10 cellular contexts compared by ENCODE assay signal in genomic region chr11:14299921-14300320, GRCh38. TPM values are rescaled to one million over a fixed set of nuclear protein-coding genes. Genes with fewer than 3 reads are reported as not detected.
A peak's percentile ranks its signal among the peaks of the same experiment; 100 is the strongest.
DNase-seq lines count a peak whose midpoint lies in the region; ATAC-seq, FAIRE-seq and TF ChIP-seq lines count a peak whose summit lies in the region.
"Had no signal": no experiment of that assay in that cellular context is flagged by ENCODE, and none has a peak within 500 bp of the region (broad histone marks: within the 10 kb centered on the region; RNA-seq: fewer than 3 reads in every experiment).

No MANE protein-coding gene starts in this region.

- H2BK15ac ChIP-seq in mesenchymal stem cell (ENCODE audit: low read depth, poor library complexity, severe bottlenecking) (no peak overlapping the region), neuronal stem cell (ENCODE audit: low read length) (no peak overlapping the region)

- peaks cover 0 to 2% (median 0%) of the 10 kb centered on the region in 9 donors for H3K36me3 ChIP-seq in heart left ventricle
- no peaks in the 10 kb centered on the region for H3K36me3 ChIP-seq in left ventricle myocardium inferior
- peaks cover 0 to 2% of the 10 kb centered on the region in 2 experiments for H3K36me3 ChIP-seq in mesenchymal stem cell (ENCODE audit: control insufficient read depth in 1 of 2, insufficient read depth in 2 of 2, low read depth in 1 of 2, low read length in 2 of 2)
- H3K36me3 ChIP-seq in neuronal stem cell (replicated peaks in 1 of 2; ENCODE audit: control insufficient read depth in 2 of 2, insufficient read depth in 2 of 2, low read length in 2 of 2) = peaks cover 0 to 3% of the 10 kb centered on the region in 2 donors

- H3K4me1 ChIP-seq in heart left ventricle (peaks cover 0 to 41% (median 15%) of the 10 kb centered on the region in 12 donors), left ventricle myocardium inferior (peaks cover 36% of the 10 kb centered on the region), mesenchymal stem cell (ENCODE audit: control insufficient read depth, insufficient read depth, low read depth, low read length) (peaks cover 6% of the 10 kb centered on the region), neuronal stem cell (ENCODE audit: control insufficient read depth in 2 of 2, insufficient read depth in 1 of 2, low read depth in 1 of 2, low read length in 2 of 2) (peaks cover 0 to 4% of the 10 kb centered on the region in 2 donors)

- H3K9ac ChIP-seq in mesenchymal stem cell (ENCODE audit: low read length) = no peak overlapping the region
- H3K9ac ChIP-seq in neuronal stem cell (ENCODE audit: low read depth, low read length, poor library complexity) = no peak overlapping the region

- no peak for TF ChIP-seq POLR2A in heart left ventricle (IDR thresholded peaks at IDR 0.05)

- H2BK120ac ChIP-seq in mesenchymal stem cell (ENCODE audit: low read depth, low read length) (no peak overlapping the region), neuronal stem cell (ENCODE audit: low read depth, low read length) (no peak overlapping the region)

- H2BK5ac ChIP-seq in mesenchymal stem cell (ENCODE audit: low read depth, low read length, poor library complexity, severe bottlenecking) (no peak overlapping the region), neuronal stem cell (ENCODE audit: low read length) (no peak overlapping the region)

- H3K27ac ChIP-seq in heart left ventricle (no peak overlapping the region), left ventricle myocardium inferior (replicated peaks) (no peak overlapping the region), mesenchymal stem cell (ENCODE audit: low read length, poor library complexity, severe bottlenecking) (peak overlapping the region; percentile 2), neuronal stem cell (replicated peaks; ENCODE audit: low read length) (no peak overlapping the region)
- H3K27ac ChIP-seq: C4-2B, SK-N-MC had no signal

- H2AK5ac ChIP-seq in mesenchymal stem cell (ENCODE audit: low read length, severe bottlenecking) = no peak overlapping the region
- no peak overlapping the region for H2AK5ac ChIP-seq in neuronal stem cell (ENCODE audit: low read depth, low read length)

- H2BK12ac ChIP-seq in mesenchymal stem cell (ENCODE audit: low read length in 2 of 2) (no peak overlapping the region), neuronal stem cell (ENCODE audit: low read length) (no peak overlapping the region)

- H4K91ac ChIP-seq in mesenchymal stem cell (ENCODE audit: low read length) = no peak overlapping the region
- H4K91ac ChIP-seq in neuronal stem cell (ENCODE audit: low read depth, low read length, poor library complexity) = no peak overlapping the region

- no peak overlapping the region for H3K4ac ChIP-seq in mesenchymal stem cell (ENCODE audit: low read depth in 1 of 2, low read length in 2 of 2)
- no peak overlapping the region for H3K4ac ChIP-seq in neuronal stem cell (ENCODE audit: low read length)

- no peaks in the 10 kb centered on the region for H3K9me3 ChIP-seq in heart left ventricle
- H3K9me3 ChIP-seq in left ventricle myocardium inferior (replicated peaks) = no peaks in the 10 kb centered on the region
- H3K9me3 ChIP-seq in mesenchymal stem cell (ENCODE audit: control insufficient read depth, low read length) = no peaks in the 10 kb centered on the region
- H3K9me3 ChIP-seq in neuronal stem cell (replicated peaks in 1 of 2; ENCODE audit: control insufficient read depth in 2 of 2, insufficient read depth in 1 of 2, low read depth in 1 of 2, low read length in 2 of 2) = no peaks in the 10 kb centered on the region

- intact Hi-C loops in heart left ventricle (cut with DNase I) = loop anchor here (1.0 to 10.0 kb wide), 6 partner anchors 55 to 605 kb away; partner anchors contain the start of gene RRAS2 (in 2 of the 10)
- intact Hi-C loops in left ventricle myocardium inferior (cut with micrococcal nuclease) = loop anchor here (5.0 to 10.0 kb wide), 2 partner anchors 55 to 157 kb away; partner anchors contain the start of gene RRAS2

- H3K27me3 ChIP-seq in heart left ventricle (no peaks in the 10 kb centered on the region), left ventricle myocardium inferior (ENCODE audit: low read depth) (no peaks in the 10 kb centered on the region), mesenchymal stem cell (ENCODE audit: control insufficient read depth in 1 of 2, insufficient read depth in 1 of 2, low read length in 2 of 2) (no peaks in the 10 kb centered on the region), neuronal stem cell (ENCODE audit: control insufficient read depth in 3 of 3, insufficient read depth in 3 of 3, low read depth in 1 of 3, low read length in 3 of 3) (no peaks in the 10 kb centered on the region)

- TF ChIP-seq CTCF in heart left ventricle (IDR thresholded peaks at IDR 0.05) (no peak), left ventricle myocardium inferior (IDR thresholded peaks at IDR 0.05; ENCODE audit: borderline replicate concordance) (no peak), choroid plexus epithelial cell (conservative IDR thresholded peaks at IDR 0.05; ENCODE audit: low read depth, low read length) (no peak)

- DNase-seq in heart left ventricle = no peak
- DNase-seq in left ventricle myocardium inferior = no peak
- peak; percentile 47 for DNase-seq in choroid plexus epithelial cell (ENCODE audit: low read depth)
- DNase-seq in mesenchymal stem cell = no peak
- no peak for DNase-seq in neuronal stem cell (ENCODE audit: low spot score)
- no peak for DNase-seq in SKM-1 (lab: John Stamatoyannopoulos, UW; ENCODE audit: unreplicated experiment)
- no peak for DNase-seq in frontal cortex (ENCODE audit: low spot score in 2 of 2)
- DNase-seq: NCI-H226 had no signal

- no peak for FAIRE-seq in frontal cortex (lab: Jason Lieb, UNC)

- H3K18ac ChIP-seq in mesenchymal stem cell (ENCODE audit: low read depth in 1 of 2, low read length in 2 of 2) (no peak overlapping the region), neuronal stem cell (ENCODE audit: low read length) (no peak overlapping the region)

- H2AFZ ChIP-seq in mesenchymal stem cell (ENCODE audit: low read depth, low read length) = no peak overlapping the region
- H2AFZ ChIP-seq in neuronal stem cell (ENCODE audit: low read length) = no peak overlapping the region

- ATAC-seq in heart left ventricle = peak in 3 of 4 donors; percentile 17 to 27 (median 26)

- H3K4me3 ChIP-seq in heart left ventricle (no peak overlapping the region), left ventricle myocardium inferior (no peak overlapping the region), choroid plexus epithelial cell (ENCODE audit: low read depth, low read length) (no peak overlapping the region), mesenchymal stem cell (ENCODE audit: insufficient read depth in 1 of 2, low read depth in 1 of 2, low read length in 2 of 2) (no peak overlapping the region), neuronal stem cell (ENCODE audit: low read length in 2 of 2) (no peak overlapping the region)
- H3K4me3 ChIP-seq: SK-N-MC had no signal

- H3K14ac ChIP-seq in mesenchymal stem cell (ENCODE audit: low read length in 2 of 2) = no peak overlapping the region
- no peak overlapping the region for H3K14ac ChIP-seq in neuronal stem cell (ENCODE audit: low read length)

- H3K79me1 ChIP-seq in mesenchymal stem cell (replicated peaks; ENCODE audit: low read length, poor library complexity, severe bottlenecking) (no peaks in the 10 kb centered on the region), neuronal stem cell (ENCODE audit: low read depth, low read length) (no peaks in the 10 kb centered on the region)

- no peak overlapping the region for H3K4me2 ChIP-seq in mesenchymal stem cell (ENCODE audit: low read length, poor library complexity, severe bottlenecking)
- no peak overlapping the region for H3K4me2 ChIP-seq in neuronal stem cell (ENCODE audit: insufficient read depth, low read length, poor library complexity, severe bottlenecking)

- WGBS in heart left ventricle, 4 donors = 53 to 76% (median 63%) methylated on average over 1 of the region's 1 CpG
- 71% methylated on average over 1 of the region's 1 CpG for WGBS in mesenchymal stem cell
- no CpG with 5 or more reads among the region's 1 CpG for WGBS in neuronal stem cell (ENCODE audit: extremely low coverage in 2 of 2, insufficient read length in 2 of 2, insufficient replicate concordance in 1 of 2), 2 donors

- H4K8ac ChIP-seq in mesenchymal stem cell (ENCODE audit: low read length) = no peak overlapping the region
- H4K8ac ChIP-seq in neuronal stem cell (ENCODE audit: low read depth, low read length) = no peak overlapping the region

- H3K23ac ChIP-seq in mesenchymal stem cell (ENCODE audit: low read length in 2 of 2) (no peak overlapping the region), neuronal stem cell (ENCODE audit: low read depth, low read length, poor library complexity) (no peak overlapping the region)

RNA-seq across cellular contexts. Expression of gene RRAS2, which starts 59.1 kb away (rescaled TPM):
- total RNA-seq in heart left ventricle (100 to 1,000 TPM in 1 of 9 donors, 10 to 100 TPM in 8; 25.1 to 111 (median 61.8) TPM), left ventricle myocardium inferior (45.3 TPM), frontal cortex (58.3 TPM)
- polyA plus RNA-seq in heart left ventricle = 10 to 100 TPM; 36.4 to 52.4 TPM
- 60.2 TPM for polyA plus RNA-seq in mesenchymal stem cell (2013, experiment 1 of 2)
- polyA plus RNA-seq in mesenchymal stem cell (2013, experiment 2 of 2) = 61.9 TPM
- 53.5 TPM for polyA plus RNA-seq in neuronal stem cell (2013, experiment 1 of 2)
- 52.9 TPM for polyA plus RNA-seq in neuronal stem cell (2013, experiment 2 of 2)
